In the genomic region with DNA sequence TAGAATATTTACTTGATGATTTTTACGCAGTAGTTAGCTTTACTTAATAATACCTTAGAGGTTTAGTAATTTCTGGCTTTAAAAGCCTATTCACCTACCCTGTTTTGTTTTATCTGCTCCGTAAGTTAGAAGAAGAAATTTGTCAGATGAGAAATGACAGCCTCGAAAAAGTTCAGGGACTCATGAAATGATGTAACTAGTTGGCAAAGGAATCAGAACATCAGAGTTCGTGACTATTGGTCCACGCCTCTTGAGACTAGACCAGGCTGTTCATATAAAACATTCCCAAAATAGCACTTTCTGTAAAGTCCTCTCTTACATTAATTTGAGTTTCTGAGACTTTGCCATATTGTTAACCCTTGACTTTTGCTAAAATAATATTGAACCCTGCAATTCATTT, we compare ENCODE assay signal across 21 cellular contexts.
DNase-seq lines count a peak whose midpoint lies in the region; ATAC-seq, FAIRE-seq and TF ChIP-seq lines count a peak whose summit lies in the region.
"Had no signal": no experiment of that assay in that cellular context is flagged by ENCODE, and none has a peak within 500 bp of the region (broad histone marks: within the 10 kb centered on the region; RNA-seq: fewer than 3 reads in every experiment).

No MANE protein-coding gene starts in this region.

- H3K27me3 Mint-ChIP-seq in activated T-cell treated with anti-CD3 and anti-CD28 coated beads, Interleukin-2, amount 50 U/mL, for 72 hours (ENCODE audit: low read depth), result no peaks in the 10 kb centered on the region

- no peaks in the 10 kb centered on the region for H3K9me3 ChIP-seq in sigmoid colon
- H3K9me3 ChIP-seq: BLaER1 treated with 17β-estradiol and CSF1 and Interleukin-3, amounts not matched to agents 10 nM and 100 nM had no signal

- no peak for TF ChIP-seq CTCF in sigmoid colon (IDR thresholded peaks at IDR 0.05)

- TF ChIP-seq POLR2A in sigmoid colon (IDR thresholded peaks at IDR 0.05), result no peak

- no peak overlapping the region for H3K4me3 Mint-ChIP-seq in activated T-cell treated with anti-CD3 and anti-CD28 coated beads, Interleukin-2, amount 50 U/mL, for 72 hours
- H3K4me3 Mint-ChIP-seq: CD8-positive, alpha-beta T cell; IgD-negative memory B cell had no signal

- peak in 1 of 4 donors; percentile 28 for TF ChIP-seq EP300 in sigmoid colon (IDR thresholded peaks at IDR 0.05)

- peaks cover 0 to 4% of the 10 kb centered on the region in 2 donors for H3K9me3 Mint-ChIP-seq in activated T-cell treated with anti-CD3 and anti-CD28 coated beads, Interleukin-2, amount 50 U/mL, for 72 hours
- H3K9me3 Mint-ChIP-seq: CD8-positive, alpha-beta T cell had no signal

- intact Hi-C loops in Right ventricle myocardium inferior (cut with DNase I) (no loop called here), Right ventricle myocardium superior (cut with DNase I) (no loop called here), sigmoid colon (cut with DNase I) (no loop called here)

- ATAC-seq in Right ventricle myocardium inferior (peak; percentile 52), Right ventricle myocardium superior (ENCODE audit: poor library complexity) (no peak), HG03039 (IDR thresholded peaks at IDR 0.05; ENCODE audit: unreplicated experiment) (no peak)
- ATAC-seq in activated T-cell treated with anti-CD3 and anti-CD28 coated beads, Interleukin-2, amount 50 U/mL, for 72 hours (replicated peaks in 1 of 2), result no peak
- ATAC-seq: CD8-positive, alpha-beta T cell; GM12878 had no signal

- FAIRE-seq in islet of Langerhans (lab: Jason Lieb, UNC), result peak; percentile 5
- FAIRE-seq: GM12878 had no signal

- peak overlapping the region in 3 of 4 donors; percentile 15 to 56 (median 56) for H3K27ac ChIP-seq in sigmoid colon
- H3K27ac ChIP-seq: 22Rv1; BLaER1 treated with 17β-estradiol and CSF1 and Interleukin-3, amounts not matched to agents 10 nM and 100 nM had no signal

- 72 to 75% methylated on average over 5 of the region's 5 CpGs for WGBS in sigmoid colon, 2 donors

- no peak for DNase-seq in Right ventricle myocardium inferior (ENCODE audit: missing footprints)
- no peak for DNase-seq in Right ventricle myocardium superior
- no peak for DNase-seq in sigmoid colon
- DNase-seq in NCI-H187 (lab: John Stamatoyannopoulos, UW), result no peak
- no peak for DNase-seq in NCI-H774 (lab: John Stamatoyannopoulos, UW)
- no peak for DNase-seq in activated T-cell treated with anti-CD3 and anti-CD28 coated beads, Interleukin-2, amount 50 U/mL, for 72 hours
- DNase-seq: CD8-positive, alpha-beta T cell; DND-41; GOT3; HCEC 1CT; NCI-H1105 treated with DMSO at 0.1 percent for 48 hours; NCI-H2081; NCI-H2171; NCI-H526; SHP77 had no signal

- H3K36me3 ChIP-seq in sigmoid colon, result no peaks in the 10 kb centered on the region
- H3K36me3 ChIP-seq: BLaER1 treated with 17β-estradiol and CSF1 and Interleukin-3, amounts not matched to agents 10 nM and 100 nM had no signal

- H3K27ac Mint-ChIP-seq in activated T-cell treated with anti-CD3 and anti-CD28 coated beads, Interleukin-2, amount 50 U/mL, for 72 hours, result no peak overlapping the region
- H3K27ac Mint-ChIP-seq: CD8-positive, alpha-beta T cell; IgD-negative memory B cell had no signal

- no peak overlapping the region for H3K4me3 ChIP-seq in sigmoid colon
- H3K4me3 ChIP-seq: BLaER1 treated with 17β-estradiol and CSF1 and Interleukin-3, amounts not matched to agents 10 nM and 100 nM; GM12878 had no signal

- H3K4me1 ChIP-seq in sigmoid colon, result peaks cover 0 to 15% (median 5%) of the 10 kb centered on the region in 4 donors
- H3K4me1 ChIP-seq: BLaER1 treated with 17β-estradiol and CSF1 and Interleukin-3, amounts not matched to agents 10 nM and 100 nM had no signal

- no peaks in the 10 kb centered on the region for H3K27me3 ChIP-seq in sigmoid colon
- H3K27me3 ChIP-seq: BLaER1 treated with 17β-estradiol and CSF1 and Interleukin-3, amounts not matched to agents 10 nM and 100 nM had no signal

- H3K36me3 Mint-ChIP-seq in activated T-cell treated with anti-CD3 and anti-CD28 coated beads, Interleukin-2, amount 50 U/mL, for 72 hours (ENCODE audit: insufficient read depth in 2 of 2), result no peaks in the 10 kb centered on the region
- H3K36me3 Mint-ChIP-seq: CD8-positive, alpha-beta T cell; IgD-negative memory B cell had no signal

- H3K4me1 Mint-ChIP-seq in activated T-cell treated with anti-CD3 and anti-CD28 coated beads, Interleukin-2, amount 50 U/mL, for 72 hours (ENCODE audit: low read depth), result no peaks in the 10 kb centered on the region
- H3K4me1 Mint-ChIP-seq: IgD-negative memory B cell had no signal
